ENCODE assay signal across 19 cellular contexts in genomic region chr2:102422910-102423309, GRCh38. TPM values are rescaled to one million over a fixed set of nuclear protein-coding genes. Genes with fewer than 3 reads are reported as not detected.
DNase-seq lines count a peak whose midpoint lies in the region; ATAC-seq and TF ChIP-seq lines count a peak whose summit lies in the region.
"Had no signal": no experiment of that assay in that cellular context is flagged by ENCODE, and none has a peak within 500 bp of the region (broad histone marks: within the 10 kb centered on the region; RNA-seq: fewer than 3 reads in every experiment).

TSS of gene IL18RAP (plus strand) at chr2:102423160. CDS start at chr2:102423278, 118 bp downstream.

- no peak for TF ChIP-seq POLR2A in NB4 (IDR thresholded peaks at IDR 0.05; ENCODE audit: extremely low read depth, insufficient read length)

- H4K20me1 ChIP-seq in mammary epithelial cell (ENCODE audit: insufficient read depth, low read length), result no peaks in the 10 kb centered on the region

- CTCF ChIA-PET in CD8-positive, alpha-beta T cell (lab: Charles Lee), result interaction anchor here (0.9 to 6.0 kb wide), 6 partner anchors 20 to 183 kb away, joined by 3 to 43 read pairs (median 5); partner anchors contain the start of genes IL18R1 and SLC9A4
- CTCF ChIA-PET in mammary epithelial cell (lab: Charles Lee; ENCODE audit: low non-redundant PET), result no interaction called here

- H3K9me3 ChIP-seq in CD8-positive, alpha-beta T cell (ENCODE audit: low read length), result no peaks in the 10 kb centered on the region
- H3K9me3 ChIP-seq in mammary epithelial cell (replicated peaks; ENCODE audit: insufficient read depth, low read length), result no peaks in the 10 kb centered on the region
- H3K9me3 ChIP-seq: BE2C, HAP-1, ovary, sigmoid colon, thoracic aorta had no signal

- no peak within 1 kb of the TSS for H3K4me2 ChIP-seq in mammary epithelial cell (ENCODE audit: insufficient read depth, low read depth, low read length)

- H3K27ac ChIP-seq in CD8-positive, alpha-beta T cell (ENCODE audit: low read depth, low read length), result no peak within 1 kb of the TSS
- H3K27ac ChIP-seq in mammary epithelial cell (ENCODE audit: insufficient read depth, low read depth, low read length), result no peak within 1 kb of the TSS
- H3K27ac ChIP-seq: ovary, sigmoid colon, thoracic aorta had no signal

- WGBS in mammary epithelial cell (ENCODE audit: low coverage, missing lambda C conversion rate), result 67% methylated on average over 3 of the region's 3 CpGs

- peaks cover 15% of the 10 kb centered on the region for H3K4me1 ChIP-seq in CD8-positive, alpha-beta T cell (ENCODE audit: insufficient read depth, low read length)
- no peaks in the 10 kb centered on the region for H3K4me1 ChIP-seq in mammary epithelial cell (ENCODE audit: insufficient read depth, low read length)
- H3K4me1 ChIP-seq: BE2C, HAP-1, sigmoid colon had no signal

- intact Hi-C loops in CD8-positive, alpha-beta T cell (cut with DNase I, micrococcal nuclease), result no loop called here
- intact Hi-C loops in activated T-helper 2 cell treated with anti-CD3 and anti-CD28 coated beads, Interferon-gamma antibody, Interleukin-2, Interleukin-4, amounts not matched to agents 10 μg/mL and 5 μg/mL and 100 μg/mL, durations not matched to agents 14 hours and 24 hours and 36 hours (cut with micrococcal nuclease), result no loop called here
- intact Hi-C loops in mammary epithelial cell (cut with micrococcal nuclease), result no loop called here

- peak within 1 kb of the TSS; percentile 82 for H3K4me3 Mint-ChIP-seq in CD8-positive, alpha-beta T cell
- peak within 1 kb of the TSS; percentile 61 for H3K4me3 Mint-ChIP-seq in activated T-helper 2 cell treated with anti-CD3 and anti-CD28 coated beads, Interferon-gamma antibody, Interleukin-2, Interleukin-4, amounts not matched to agents 10 μg/mL and 5 μg/mL and 100 μg/mL, durations not matched to agents 14 hours and 24 hours and 36 hours (ENCODE audit: low read depth)
- peak within 1 kb of the TSS; percentile 93 for H3K4me3 Mint-ChIP-seq in natural killer cell treated with Interleukin-12 subunit alpha and Interleukin-12 subunit beta and Interleukin-15 and Interleukin-18, amount 100 ng/mL, for 72 hours

- H3K27ac Mint-ChIP-seq in CD8-positive, alpha-beta T cell, result peak within 1 kb of the TSS; percentile 53
- H3K27ac Mint-ChIP-seq in activated T-helper 2 cell treated with anti-CD3 and anti-CD28 coated beads, Interferon-gamma antibody, Interleukin-2, Interleukin-4, amounts not matched to agents 10 μg/mL and 5 μg/mL and 100 μg/mL, durations not matched to agents 14 hours and 24 hours and 36 hours, result peak within 1 kb of the TSS; percentile 51
- H3K27ac Mint-ChIP-seq in natural killer cell treated with Interleukin-12 subunit alpha and Interleukin-12 subunit beta and Interleukin-15 and Interleukin-18, amount 100 ng/mL, for 72 hours, result peak within 1 kb of the TSS in 1 of 2 donors; percentile 100

- no peak for TF ChIP-seq CTCF in CD8-positive, alpha-beta T cell (IDR thresholded peaks at IDR 0.05)
- TF ChIP-seq CTCF in NB4 (IDR thresholded peaks at IDR 0.05; ENCODE audit: low read depth, low read length) (no peak), mammary epithelial cell (conservative IDR thresholded peaks at IDR 0.05 in 1 of 2, IDR thresholded peaks at IDR 0.05 in 1 of 2; ENCODE audit: extremely low read depth in 1 of 2, insufficient read depth in 1 of 2, low read depth in 1 of 2, low read length in 2 of 2) (no peak)

- no peak for DNase-seq in CD8-positive, alpha-beta T cell
- DNase-seq in NB4 (ENCODE audit: low read depth), result peak; percentile 25
- DNase-seq in activated T-helper 2 cell treated with anti-CD3 and anti-CD28 coated beads, Interferon-gamma antibody, Interleukin-2, Interleukin-4, amounts not matched to agents 10 μg/mL and 5 μg/mL and 100 μg/mL, durations not matched to agents 14 hours and 24 hours and 36 hours (ENCODE audit: low spot score), result no peak
- no peak for DNase-seq in natural killer cell treated with Interleukin-12 subunit alpha and Interleukin-12 subunit beta and Interleukin-15 and Interleukin-18, amount 100 ng/mL, for 72 hours (ENCODE audit: low spot score)
- no peak for DNase-seq in mammary epithelial cell
- no peak for DNase-seq in HPDE6-E6E7 (ENCODE audit: extremely low spot score)
- DNase-seq: activated CD4-positive, CD25-positive, alpha-beta regulatory T cell; anterior cingulate cortex; BE2C; cerebellar nuclear complex; DMS153; effector memory CD4-positive, alpha-beta T cell; left colon; ovary; sigmoid colon; SW 1271 had no signal

- no peak within 1 kb of the TSS for H3K9ac ChIP-seq in mammary epithelial cell (ENCODE audit: insufficient read depth, low read length)

- H3K36me3 Mint-ChIP-seq in CD8-positive, alpha-beta T cell, result no peaks in the 10 kb centered on the region
- H3K36me3 Mint-ChIP-seq in activated T-helper 2 cell treated with anti-CD3 and anti-CD28 coated beads, Interferon-gamma antibody, Interleukin-2, Interleukin-4, amounts not matched to agents 10 μg/mL and 5 μg/mL and 100 μg/mL, durations not matched to agents 14 hours and 24 hours and 36 hours (ENCODE audit: low read depth), result peaks cover 62% of the 10 kb centered on the region
- H3K36me3 Mint-ChIP-seq in natural killer cell treated with Interleukin-12 subunit alpha and Interleukin-12 subunit beta and Interleukin-15 and Interleukin-18, amount 100 ng/mL, for 72 hours, result peaks cover 70% of the 10 kb centered on the region

- dilution Hi-C loops in mammary epithelial cell (cut with HindIII; ENCODE audit: low sequenced_read_pairs), result no loop called here

- no peaks in the 10 kb centered on the region for H3K36me3 ChIP-seq in CD8-positive, alpha-beta T cell (ENCODE audit: insufficient read depth, low read length)
- H3K36me3 ChIP-seq in mammary epithelial cell (ENCODE audit: insufficient read depth, low read length), result no peaks in the 10 kb centered on the region
- H3K36me3 ChIP-seq: BE2C, HAP-1, ovary, sigmoid colon, thoracic aorta had no signal

- no peak for ATAC-seq in CD8-positive, alpha-beta T cell
- ATAC-seq in natural killer cell treated with Interleukin-12 subunit alpha and Interleukin-12 subunit beta and Interleukin-15 and Interleukin-18, amount 100 ng/mL, for 72 hours, result peak; percentile 55 to 62
- ATAC-seq in GM19455 (IDR thresholded peaks at IDR 0.05; ENCODE audit: unreplicated experiment), result no peak
- ATAC-seq: left colon had no signal

- H3K9me3 Mint-ChIP-seq in CD8-positive, alpha-beta T cell, result no peaks in the 10 kb centered on the region
- H3K9me3 Mint-ChIP-seq in activated T-helper 2 cell treated with anti-CD3 and anti-CD28 coated beads, Interferon-gamma antibody, Interleukin-2, Interleukin-4, amounts not matched to agents 10 μg/mL and 5 μg/mL and 100 μg/mL, durations not matched to agents 14 hours and 24 hours and 36 hours, result peaks cover under 1% of the 10 kb centered on the region
- H3K9me3 Mint-ChIP-seq in natural killer cell treated with Interleukin-12 subunit alpha and Interleukin-12 subunit beta and Interleukin-15 and Interleukin-18, amount 100 ng/mL, for 72 hours, result no peaks in the 10 kb centered on the region

- peaks cover 61% of the 10 kb centered on the region for H3K4me1 Mint-ChIP-seq in CD8-positive, alpha-beta T cell (ENCODE audit: low read depth)
- H3K4me1 Mint-ChIP-seq in activated T-helper 2 cell treated with anti-CD3 and anti-CD28 coated beads, Interferon-gamma antibody, Interleukin-2, Interleukin-4, amounts not matched to agents 10 μg/mL and 5 μg/mL and 100 μg/mL, durations not matched to agents 14 hours and 24 hours and 36 hours (ENCODE audit: low read depth), result peaks cover 80% of the 10 kb centered on the region
- H3K4me1 Mint-ChIP-seq in natural killer cell treated with Interleukin-12 subunit alpha and Interleukin-12 subunit beta and Interleukin-15 and Interleukin-18, amount 100 ng/mL, for 72 hours (ENCODE audit: low read depth in 2 of 2), result peaks cover 50 to 84% of the 10 kb centered on the region in 2 donors

- H3K27me3 Mint-ChIP-seq in CD8-positive, alpha-beta T cell (ENCODE audit: low read depth), result no peaks in the 10 kb centered on the region
- peaks cover 3% of the 10 kb centered on the region for H3K27me3 Mint-ChIP-seq in activated T-helper 2 cell treated with anti-CD3 and anti-CD28 coated beads, Interferon-gamma antibody, Interleukin-2, Interleukin-4, amounts not matched to agents 10 μg/mL and 5 μg/mL and 100 μg/mL, durations not matched to agents 14 hours and 24 hours and 36 hours (ENCODE audit: low read depth)
- H3K27me3 Mint-ChIP-seq in natural killer cell treated with Interleukin-12 subunit alpha and Interleukin-12 subunit beta and Interleukin-15 and Interleukin-18, amount 100 ng/mL, for 72 hours, result no peaks in the 10 kb centered on the region

- no peaks in the 10 kb centered on the region for H3K79me2 ChIP-seq in mammary epithelial cell (ENCODE audit: insufficient read depth, low read length)

- no peak within 1 kb of the TSS for H2AFZ ChIP-seq in mammary epithelial cell (ENCODE audit: low read depth, low read length)

- H3K27me3 ChIP-seq in CD8-positive, alpha-beta T cell (ENCODE audit: insufficient read depth, low read length), result no peaks in the 10 kb centered on the region
- peaks cover 8% of the 10 kb centered on the region for H3K27me3 ChIP-seq in mammary epithelial cell (ENCODE audit: insufficient read depth, low read length)
- H3K27me3 ChIP-seq: BE2C, ovary, sigmoid colon had no signal

- in situ Hi-C loops in mammary epithelial cell (cut with MboI; ENCODE audit: low sequenced_read_pairs in 2 of 2), result no loop called here

- POLR2A ChIA-PET in CD8-positive, alpha-beta T cell (lab: Charles Lee), result interaction anchor here (1.1 kb wide), 1 partner anchor 10 kb away, joined by 3 read pairs; no protein-coding TSS in a partner anchor

- no TSS peak for BruUV-seq in mammary epithelial cell (replicated peaks; lab: Mats Ljungman, UMichigan)

- H3K4me3 ChIP-seq in CD8-positive, alpha-beta T cell (ENCODE audit: low read depth, low read length), result no peak within 1 kb of the TSS
- H3K4me3 ChIP-seq in NB4 (ENCODE audit: low read depth, low read length) (no peak within 1 kb of the TSS), mammary epithelial cell (replicated peaks in 1 of 3; ENCODE audit: insufficient read depth in 1 of 3, low read depth in 2 of 3, low read length in 3 of 3) (no peak within 1 kb of the TSS)
- H3K4me3 ChIP-seq: HAP-1, ovary, sigmoid colon, thoracic aorta had no signal

RNA-seq across cellular contexts. Expression of gene IL18RAP, which starts in this region (rescaled TPM):
- 10 to 100 TPM in 1 of 2 experiments, 1 to 10 TPM in 1; 7.9 to 10.8 TPM for total RNA-seq in CD8-positive, alpha-beta T cell
- 6.0 and 6.8 TPM in 2 replicates for total RNA-seq in activated T-helper 2 cell treated with anti-CD3 and anti-CD28 coated beads, Interferon-gamma antibody, Interleukin-2, Interleukin-4, amounts not matched to agents 10 μg/mL and 5 μg/mL and 100 μg/mL, durations not matched to agents 14 hours and 24 hours and 36 hours
- 100 to 1,000 TPM; 159 to 355 TPM for total RNA-seq in natural killer cell treated with Interleukin-12 subunit alpha and Interleukin-12 subunit beta and Interleukin-15 and Interleukin-18, amount 100 ng/mL, for 72 hours
- total RNA-seq in mammary epithelial cell, result not detected
- polyA plus RNA-seq in mammary epithelial cell, result not detected
- polyA minus RNA-seq in mammary epithelial cell, result not detected

Comparison
In these comparisons a context has a peak if more than half of its experiments do, and no peak if none do; other contexts are left out.
1. RNA of gene IL18RAP (total RNA-seq): 159 to 355 TPM in natural killer cell treated with Interleukin-12 subunit alpha and Interleukin-12 subunit beta and Interleukin-15 and Interleukin-18, amount 100 ng/mL, for 72 hours; 7.9 to 10.8 TPM in CD8-positive, alpha-beta T cell, 6.0 to 6.8 TPM in activated T-helper 2 cell treated with anti-CD3 and anti-CD28 coated beads, Interferon-gamma antibody, Interleukin-2, Interleukin-4, amounts not matched to agents 10 μg/mL and 5 μg/mL and 100 μg/mL, durations not matched to agents 14 hours and 24 hours and 36 hours and not detected in mammary epithelial cell; every median in the first group is over 10 times any median in the second.
2. ATAC-seq: peak in natural killer cell treated with Interleukin-12 subunit alpha and Interleukin-12 subunit beta and Interleukin-15 and Interleukin-18, amount 100 ng/mL, for 72 hours (2 of 2); none in CD8-positive, alpha-beta T cell (single experiment) and GM19455 (single experiment).
3. Peak in every context shown above with its lines, with median percentiles within 50 percentile points of each other: H3K4me3 Mint-ChIP-seq.